ENCODE assay signal across 20 cellular contexts in the genomic region with DNA sequence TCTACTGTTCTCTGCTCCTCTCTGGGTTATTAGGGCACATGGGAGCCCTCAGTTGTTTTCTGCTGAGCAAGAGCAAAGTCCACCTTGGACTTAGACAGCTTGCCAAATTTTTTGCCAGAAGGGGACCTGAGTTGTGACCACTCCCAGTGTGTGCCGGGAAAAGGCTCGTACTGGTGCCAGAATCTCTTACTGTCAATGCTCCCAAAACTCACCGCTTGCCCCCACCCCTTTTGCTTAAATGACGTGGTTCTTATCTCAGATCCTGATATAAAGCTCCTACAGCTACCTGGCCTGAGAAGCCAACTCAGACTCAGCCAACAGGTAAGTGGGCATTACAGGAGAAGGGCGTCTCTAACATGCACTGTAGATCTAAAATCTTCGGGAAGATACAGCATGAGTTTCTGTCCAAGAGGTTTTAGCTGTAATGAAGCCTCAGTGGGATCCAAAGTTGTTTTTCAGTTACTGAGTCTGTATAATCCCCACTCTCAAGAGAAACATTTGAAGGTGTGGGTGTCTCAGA. TPM values are rescaled to one million over a fixed set of nuclear protein-coding genes. Genes with fewer than 3 reads are reported as not detected.
A peak's percentile ranks its signal among the peaks of the same experiment; 100 is the strongest.
DNase-seq lines count a peak whose midpoint lies in the region; ATAC-seq, FAIRE-seq and TF ChIP-seq lines count a peak whose summit lies in the region.
"Had no signal": no experiment of that assay in that cellular context is flagged by ENCODE, and none has a peak within 500 bp of the region (broad histone marks: within the 10 kb centered on the region; RNA-seq: fewer than 3 reads in every experiment).

A gene with protein sequence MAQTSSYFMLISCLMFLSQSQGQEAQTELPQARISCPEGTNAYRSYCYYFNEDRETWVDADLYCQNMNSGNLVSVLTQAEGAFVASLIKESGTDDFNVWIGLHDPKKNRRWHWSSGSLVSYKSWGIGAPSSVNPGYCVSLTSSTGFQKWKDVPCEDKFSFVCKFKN (plus strand): TSS at position 295 of the 520 bp plus-strand sequence. CDS start 374 bp downstream, outside the sequence.

- no peak for FAIRE-seq in pancreas (lab: Jason Lieb, UNC)
- FAIRE-seq: A204.1, H1 had no signal

- H3K27me3 ChIP-seq in duodenal mucosa (ENCODE audit: control insufficient read depth in 1 of 2, insufficient read depth in 2 of 2, low read length in 2 of 2) (no peaks in the 10 kb centered on the region), mucosa of stomach (ENCODE audit: control insufficient read depth, insufficient read depth, low read length) (no peaks in the 10 kb centered on the region), pancreas (no peaks in the 10 kb centered on the region), adrenal gland (no peaks in the 10 kb centered on the region)

- peak; percentile 67 to 95 (median 89) for DNase-seq in pancreas
- DNase-seq in type B pancreatic cell (ENCODE audit: extremely low spot score, unreplicated experiment), result no peak
- DNase-seq in MV-4-11 (lab: John Stamatoyannopoulos, UW), result no peak
- DNase-seq in adrenal gland, result no peak
- no peak for DNase-seq in GM19240 (ENCODE audit: insufficient read length, low spot score)
- DNase-seq in NCI-H1092 treated with DMSO at 0.1 percent for 48 hours (lab: John Stamatoyannopoulos, UW), result no peak
- DNase-seq: ACHN; AML-193; CD4-positive, alpha-beta T cell; DMS153; DMS79 treated with DMSO at 0.1 percent for 48 hours; GF-D8; H9 had no signal

- H3K9me3 ChIP-seq in duodenal mucosa (ENCODE audit: control insufficient read depth in 1 of 2, low read length in 2 of 2), result no peaks in the 10 kb centered on the region
- no peaks in the 10 kb centered on the region for H3K9me3 ChIP-seq in mucosa of stomach (ENCODE audit: control insufficient read depth, low read length)
- no peaks in the 10 kb centered on the region for H3K9me3 ChIP-seq in pancreas
- H3K9me3 ChIP-seq in adrenal gland (replicated peaks in 1 of 3), result no peaks in the 10 kb centered on the region

- ATAC-seq in pancreas, result peak; percentile 31 to 63 (median 51)

- WGBS in pancreas, 2 donors, result 18 to 26% methylated on average over 6 of the region's 6 CpGs
- 61 to 72% (median 66%) methylated on average over 5 to 6 of the region's 6 CpGs for WGBS in adrenal gland, 4 donors

- no peak for TF ChIP-seq POLR2A in adrenal gland (IDR thresholded peaks at IDR 0.05)

- peaks cover 7 to 11% of the 10 kb centered on the region in 2 donors for H3K4me1 ChIP-seq in duodenal mucosa (ENCODE audit: control insufficient read depth in 1 of 2, insufficient read depth in 2 of 2, low read length in 2 of 2)
- H3K4me1 ChIP-seq in mucosa of stomach (ENCODE audit: control insufficient read depth, insufficient read depth, low read length), result peaks cover 7% of the 10 kb centered on the region
- peaks cover 13 to 37% (median 18%) of the 10 kb centered on the region in 3 donors for H3K4me1 ChIP-seq in pancreas
- H3K4me1 ChIP-seq in adrenal gland (replicated peaks in 1 of 2), result no peaks in the 10 kb centered on the region

- H3K27ac ChIP-seq in duodenal mucosa (ENCODE audit: low read depth, low read length) (peak within 1 kb of the TSS; percentile 23), pancreas (peak within 1 kb of the TSS; percentile 67 to 94 (median 86)), adrenal gland (no peak within 1 kb of the TSS)
- H3K27ac ChIP-seq: C4-2B had no signal

- H3K36me3 ChIP-seq in duodenal mucosa (ENCODE audit: control insufficient read depth in 1 of 2, insufficient read depth in 2 of 2, low read length in 2 of 2) (peaks cover 11% of the 10 kb centered on the region in 2 donors), mucosa of stomach (ENCODE audit: control insufficient read depth, insufficient read depth, low read length) (no peaks in the 10 kb centered on the region), pancreas (peaks cover 7 to 29% (median 11%) of the 10 kb centered on the region in 3 donors), adrenal gland (replicated peaks in 1 of 2) (no peaks in the 10 kb centered on the region)

- TF ChIP-seq CTCF in pancreas (IDR thresholded peaks at IDR 0.05), result no peak
- TF ChIP-seq CTCF in type B pancreatic cell (conservative IDR thresholded peaks at IDR 0.05), result no peak
- no peak for TF ChIP-seq CTCF in adrenal gland (IDR thresholded peaks at IDR 0.05)

- no peaks in the 10 kb centered on the region for H3K27me3 Mint-ChIP-seq in type B pancreatic cell
- H3K27me3 Mint-ChIP-seq: CD4-positive, alpha-beta T cell had no signal

- peak within 1 kb of the TSS; percentile 81 to 83 for H3K4me3 ChIP-seq in duodenal mucosa (ENCODE audit: low read depth in 1 of 2, low read length in 2 of 2)
- no peak within 1 kb of the TSS for H3K4me3 ChIP-seq in mucosa of stomach (ENCODE audit: low read length)
- peak within 1 kb of the TSS; percentile 32 to 60 (median 50) for H3K4me3 ChIP-seq in pancreas
- no peak within 1 kb of the TSS for H3K4me3 ChIP-seq in adrenal gland

- peak within 1 kb of the TSS; percentile 48 to 76 for H3K9ac ChIP-seq in duodenal mucosa (ENCODE audit: low read depth in 1 of 2, low read length in 2 of 2)
- H3K9ac ChIP-seq in mucosa of stomach (ENCODE audit: low read length), result peak within 1 kb of the TSS; percentile 28

- peaks cover 3% of the 10 kb centered on the region for H3K9me3 Mint-ChIP-seq in type B pancreatic cell
- H3K9me3 Mint-ChIP-seq: H9 had no signal

- no peak within 1 kb of the TSS for H3K4me3 Mint-ChIP-seq in type B pancreatic cell
- H3K4me3 Mint-ChIP-seq: CD4-positive, alpha-beta T cell; H9 had no signal

- no peaks in the 10 kb centered on the region for H3K4me1 Mint-ChIP-seq in type B pancreatic cell (ENCODE audit: unreplicated experiment)
- H3K4me1 Mint-ChIP-seq: H9 had no signal

- H3K27ac Mint-ChIP-seq in type B pancreatic cell, result no peak within 1 kb of the TSS
- H3K27ac Mint-ChIP-seq: CD4-positive, alpha-beta T cell had no signal

- intact Hi-C loops in pancreas (cut with DNase I), result loop anchor here in 1 of 3 donors (5.0 to 10.0 kb wide), 3 partner anchors 33 to 765 kb away; partner anchors contain the start of genes REG1B and REG3G
- intact Hi-C loops in adrenal gland (cut with DNase I), result no loop called here

- H3K36me3 Mint-ChIP-seq in type B pancreatic cell, result no peaks in the 10 kb centered on the region

RNA-seq across cellular contexts. Expression of the gene that starts here (rescaled TPM):
- total RNA-seq in pancreas (over 10,000 TPM; 22,488 to 42,835 (median 29,951) TPM), type B pancreatic cell (ENCODE audit: low replicate concordance) (2.4 and 37.3 TPM in 2 replicates), adrenal gland (1 to 10 TPM in 2 of 8 donors, under 1 TPM in 1, not detected in 5; 0.42 to 8.5 (median 8.0) TPM)
- polyA plus RNA-seq in pancreas (over 10,000 TPM; 18,817 to 70,084 TPM), adrenal gland (10 to 100 TPM in 1 of 3 donors, 1 to 10 TPM in 1, not detected in 1; 7.2 to 19.5 TPM)
- total RNA-seq: CD4-positive, alpha-beta T cell; H1; H9; HT-29 had no signal
- polyA plus RNA-seq: BJ, H1 had no signal

Comparison
In these comparisons a context has a peak if more than half of its experiments do, and no peak if none do; other contexts are left out.
1. RNA of the gene that starts here (total RNA-seq): 22,488 to 42,835 TPM in pancreas; 2.4 to 37.3 TPM in type B pancreatic cell and 0.42 to 8.5 TPM in adrenal gland; every median in the first group is over 100 times any median in the second.
2. RNA of the gene that starts here (polyA plus RNA-seq): 18,817 to 70,084 TPM in pancreas; 7.2 to 19.5 TPM in adrenal gland; every median in the first group is over 100 times any median in the second.
3. H3K27ac ChIP-seq: peak in duodenal mucosa (single experiment) and pancreas (4 of 4); none in adrenal gland (0 of 5).
4. H3K4me3 ChIP-seq: peak in duodenal mucosa (2 of 2) and pancreas (4 of 4); none in mucosa of stomach (single experiment) and adrenal gland (0 of 4).
5. DNase-seq: peak in pancreas (6 of 6); none in type B pancreatic cell (single experiment), MV-4-11 (single experiment), adrenal gland (0 of 7), GM19240 (single experiment) and NCI-H1092 treated with DMSO at 0.1 percent for 48 hours (single experiment).